11 cellular contexts compared by ENCODE assay signal in genomic region chr3:128113817-128114794, GRCh38. TPM values are rescaled to one million over a fixed set of nuclear protein-coding genes. Genes with fewer than 3 reads are reported as not detected.
DNase-seq lines count a peak whose midpoint lies in the region; ATAC-seq, FAIRE-seq and TF ChIP-seq lines count a peak whose summit lies in the region.
"Had no signal": no experiment of that assay in that cellular context is flagged by ENCODE, and none has a peak within 500 bp of the region (broad histone marks: within the 10 kb centered on the region; RNA-seq: fewer than 3 reads in every experiment).

No MANE protein-coding gene starts in this region.

- peak overlapping the region; percentile 24 for H3K4me3 ChIP-seq in OCI-LY1 (ENCODE audit: low read depth, low read length, poor library complexity, severe bottlenecking)
- no peak overlapping the region for H3K4me3 ChIP-seq in kidney (ENCODE audit: low read length in 2 of 2)
- no peak overlapping the region for H3K4me3 ChIP-seq in breast epithelium
- H3K4me3 ChIP-seq in testis, result no peak overlapping the region

- peak overlapping the region; percentile 28; the same call in 1 of the 2 replicates for H3K9ac ChIP-seq in OCI-LY1 (ENCODE audit: low read length)
- H3K9ac ChIP-seq in kidney (ENCODE audit: low read length in 2 of 2), result no peak overlapping the region

- H3K36me3 ChIP-seq in OCI-LY1 (ENCODE audit: insufficient read depth, low read length) (peaks cover 77% of the 10 kb centered on the region), kidney (ENCODE audit: control insufficient read depth in 1 of 2, insufficient read depth in 2 of 2, low read length in 2 of 2) (peaks cover 8% of the 10 kb centered on the region in 2 donors), breast epithelium (no peaks in the 10 kb centered on the region), testis (ENCODE audit: low read depth, missing control alignments) (no peaks in the 10 kb centered on the region)

- no peaks in the 10 kb centered on the region for H4K20me1 ChIP-seq in OCI-LY1 (ENCODE audit: insufficient read depth, low read length)

- FAIRE-seq in GM12892 (lab: Jason Lieb, UNC), result peak; percentile 89
- FAIRE-seq in kidney (lab: Jason Lieb, UNC), result no peak

- no peak for TF ChIP-seq CTCF in OCI-LY1 (IDR thresholded peaks at IDR 0.05; ENCODE audit: low read length)
- no peak for TF ChIP-seq CTCF in kidney (IDR thresholded peaks at IDR 0.05; ENCODE audit: borderline replicate concordance, extremely low read depth, insufficient read depth)
- no peak for TF ChIP-seq CTCF in breast epithelium (IDR thresholded peaks at IDR 0.05)
- no peak for TF ChIP-seq CTCF in testis (IDR thresholded peaks at IDR 0.05)

- peaks cover 16% of the 10 kb centered on the region for H3K4me1 ChIP-seq in OCI-LY1 (ENCODE audit: insufficient read depth, low read length, severe bottlenecking)
- H3K4me1 ChIP-seq in kidney (ENCODE audit: control insufficient read depth in 1 of 2, insufficient read depth in 1 of 2, low read depth in 1 of 2, low read length in 2 of 2), result peaks cover 3 to 4% of the 10 kb centered on the region in 2 donors
- peaks cover 0 to 8% of the 10 kb centered on the region in 2 donors for H3K4me1 ChIP-seq in breast epithelium
- H3K4me1 ChIP-seq in testis, result no peaks in the 10 kb centered on the region

- DNase-seq in GM12892 (ENCODE audit: insufficient read length) (no peak), kidney (peak; percentile 76), breast epithelium (ENCODE audit: low spot score in 2 of 2) (no peak), testis (no peak)
- DNase-seq in activated CD4-positive, alpha-beta T cell treated with anti-CD3 and anti-CD28 coated beads for 1 hour, result no peak
- DNase-seq: left cardiac atrium, NCI-H2171 treated with DMSO at 0.1 percent for 48 hours had no signal

- H3K27ac ChIP-seq in OCI-LY1 (ENCODE audit: low read depth, low read length, poor library complexity, severe bottlenecking), result peak overlapping the region; percentile 68
- peak overlapping the region; percentile 18 for H3K27ac ChIP-seq in kidney (ENCODE audit: low read depth in 2 of 2, low read length in 2 of 2)
- no peak overlapping the region for H3K27ac ChIP-seq in breast epithelium
- no peak overlapping the region for H3K27ac ChIP-seq in testis
- H3K27ac ChIP-seq: epithelial cell of prostate had no signal

- peak overlapping the region; percentile 40; the same call in 1 of the 2 replicates for H3K4me2 ChIP-seq in OCI-LY1 (ENCODE audit: low read length)

- H3K27me3 ChIP-seq in OCI-LY1 (ENCODE audit: insufficient read depth, low read length), result no peaks in the 10 kb centered on the region
- no peaks in the 10 kb centered on the region for H3K27me3 ChIP-seq in breast epithelium
- no peaks in the 10 kb centered on the region for H3K27me3 ChIP-seq in testis

- H2AFZ ChIP-seq in OCI-LY1 (ENCODE audit: low read length), result no peak overlapping the region

- 73 to 77% methylated on average over 9 of the region's 9 CpGs for WGBS in testis, 2 donors

- H3K79me2 ChIP-seq in OCI-LY1 (ENCODE audit: insufficient read depth, low read length), result peaks cover 10% of the 10 kb centered on the region; the same call in 1 of the 2 replicates

- ATAC-seq in GM21619 (IDR thresholded peaks at IDR 0.05; ENCODE audit: unreplicated experiment) (peak; percentile 67), HG03460 (IDR thresholded peaks at IDR 0.05; ENCODE audit: unreplicated experiment) (no peak)

- H3F3A ChIP-seq in OCI-LY1 (ENCODE audit: insufficient read depth, low read length), result peaks cover 6% of the 10 kb centered on the region; the same call in 1 of the 2 replicates

- intact Hi-C loops in kidney (cut with DNase I), result no loop called here
- intact Hi-C loops in breast epithelium (cut with DNase I; ENCODE audit: low total_unique reads), result no loop called here
- intact Hi-C loops in testis (cut with DNase I; ENCODE audit: low total_unique reads), result no loop called here

- TF ChIP-seq POLR2A in GM12892 (IDR thresholded peaks at IDR 0.05; ENCODE audit: low read depth, low read length) (no peak; the same call in 1 of the 2 replicates), breast epithelium (IDR thresholded peaks at IDR 0.05) (no peak), testis (IDR thresholded peaks at IDR 0.05) (no peak)

- no peaks in the 10 kb centered on the region for H3K9me3 ChIP-seq in OCI-LY1 (ENCODE audit: low read length)
- H3K9me3 ChIP-seq in kidney (ENCODE audit: control insufficient read depth in 1 of 2, low read length in 2 of 2), result no peaks in the 10 kb centered on the region
- no peaks in the 10 kb centered on the region for H3K9me3 ChIP-seq in breast epithelium
- H3K9me3 ChIP-seq in testis, result no peaks in the 10 kb centered on the region

- no peaks in the 10 kb centered on the region for H3K9me2 ChIP-seq in OCI-LY1 (ENCODE audit: low read depth, low read length)

RNA-seq across cellular contexts. Expression of gene RUVBL1, which starts 9.5 kb away (rescaled TPM):
- 69.8 TPM for polyA plus RNA-seq in GM12892 (2012; ENCODE audit: missing spikeins)
- total RNA-seq in kidney (32.7 TPM), breast epithelium (10 to 100 TPM; 17.8 to 50.5 (median 36.0) TPM), testis (10 to 100 TPM; 42.9 to 52.9 TPM)
- polyA plus RNA-seq in kidney (ENCODE audit: insufficient read depth, low read depth, low replicate concordance) (41.9 TPM), testis (ENCODE audit: insufficient read depth, low read depth, low replicate concordance) (70.1 TPM)

RNA-seq across cellular contexts. Expression of gene EEFSEC, which starts 39.2 kb away (rescaled TPM):
- 9.2 TPM for polyA plus RNA-seq in GM12892 (2012; ENCODE audit: missing spikeins)
- total RNA-seq in kidney, result 15.2 TPM
- polyA plus RNA-seq in kidney (ENCODE audit: insufficient read depth, low read depth, low replicate concordance), result 23.2 TPM
- total RNA-seq in breast epithelium, result 10 to 100 TPM; 13.9 to 28.2 (median 19.8) TPM
- total RNA-seq in testis, result 10 to 100 TPM; 35.4 TPM
- 40.3 TPM for polyA plus RNA-seq in testis (ENCODE audit: insufficient read depth, low read depth, low replicate concordance)

Comparison
In these comparisons a context has a peak if more than half of its experiments do, and no peak if none do; other contexts are left out.
1. H3K27ac ChIP-seq: peak in OCI-LY1 (single experiment) and kidney (2 of 2); none in breast epithelium (0 of 2) and testis (0 of 2).